ENCODE assay signal across 1 cellular context in the genomic region with DNA sequence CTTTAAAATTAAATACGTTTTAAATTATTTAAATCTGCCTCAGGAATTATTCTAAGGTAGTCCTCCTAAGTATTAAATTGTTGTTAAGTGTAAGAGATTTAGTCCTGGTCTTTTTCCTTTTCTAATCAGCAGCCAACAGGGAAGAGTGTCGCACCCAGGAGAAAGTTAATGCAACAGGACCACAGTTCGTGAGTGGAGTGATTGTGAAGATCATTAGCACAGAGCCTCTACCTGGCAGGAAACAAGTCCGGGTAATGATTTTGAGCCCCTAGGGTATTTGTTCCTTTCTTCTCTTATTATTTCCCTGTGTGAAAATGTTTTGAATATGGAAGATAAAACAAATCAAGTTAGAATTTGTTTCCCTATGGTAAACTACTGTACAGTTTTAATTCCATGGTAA.
A peak's percentile ranks its signal among the peaks of the same experiment; 100 is the strongest.
TF ChIP-seq lines count a peak whose summit lies in the region.

No MANE protein-coding gene starts in this region.

TF ChIP-seq in H1, 55 proteins besides CTCF, POLR2A, EP300 and RAD21:
- peak; percentile 74; the same call in 1 of the 2 replicates for TF ChIP-seq POLR2AphosphoS5 (IDR thresholded peaks at IDR 0.05; ENCODE audit: low read depth, low read length)
- TF ChIP-seq TAF1 (IDR thresholded peaks at IDR 0.05; ENCODE audit: low read depth, low read length) = 0 out of 2 replicates have a peak, but pooled peaks have one; percentile 49
- no peak for TF ChIP-seq JUN (IDR thresholded peaks at IDR 0.05; ENCODE audit: low read depth, low read length)
- peak; percentile 79 for TF ChIP-seq TAF7 (optimal IDR thresholded peaks at IDR 0.05; ENCODE audit: borderline replicate concordance, low read depth, low read length)
- TF ChIP-seq CHD1 (IDR thresholded peaks at IDR 0.05; ENCODE audit: low read depth, low read length) = peak; percentile 67; the same call in 1 of the 2 replicates
- no peak for TF ChIP-seq USF2 (IDR thresholded peaks at IDR 0.05; ENCODE audit: low read length)
- no peak for TF ChIP-seq SIX5 (IDR thresholded peaks at IDR 0.05; ENCODE audit: low read depth, low read length)
- peak; percentile 75 for TF ChIP-seq TBP (IDR thresholded peaks at IDR 0.05; ENCODE audit: low read depth, low read length)
- no peak for TF ChIP-seq RNF2 (IDR thresholded peaks at IDR 0.05; ENCODE audit: borderline replicate concordance, low read depth, low read length, missing control alignments, poor library complexity, severe bottlenecking)
